10 cellular contexts compared by ENCODE assay signal in genomic region chr4:6245246-6246169, GRCh38. TPM values are rescaled to one million over a fixed set of nuclear protein-coding genes. Genes with fewer than 3 reads are reported as not detected.
DNase-seq lines count a peak whose midpoint lies in the region; ATAC-seq, FAIRE-seq and TF ChIP-seq lines count a peak whose summit lies in the region.
"Had no signal": no experiment of that assay in that cellular context is flagged by ENCODE, and none has a peak within 500 bp of the region (broad histone marks: within the 10 kb centered on the region; RNA-seq: fewer than 3 reads in every experiment).

No MANE protein-coding gene starts in this region.

- DNase-seq in H7 (peak; percentile 84), coronary artery (ENCODE audit: low spot score) (no peak), islet precursor cell (peak; percentile 74), skeletal muscle cell (ENCODE audit: low read depth) (no peak), HK-2 (ENCODE audit: unreplicated experiment) (no peak), T-helper 2 cell (no peak), HTR-8/SVneo (ENCODE audit: insufficient read length, low spot score) (no peak)
- DNase-seq: NCI-H1105 had no signal

- peaks cover 6% of the 10 kb centered on the region for H3K27me3 ChIP-seq in H7 (ENCODE audit: control insufficient read depth, insufficient read depth, low read length)

- H3K4me3 ChIP-seq in H7 (ENCODE audit: insufficient read depth, low read depth, low read length) (peak overlapping the region; percentile 70), coronary artery (peak overlapping the region; percentile 53), skeletal muscle cell (ENCODE audit: low read depth, low read length) (peak overlapping the region; percentile 45)

- H3K36me3 ChIP-seq in H7 (replicated peaks; ENCODE audit: control insufficient read depth, insufficient read depth, low read length), result no peaks in the 10 kb centered on the region

- no peak overlapping the region for H3K27ac ChIP-seq in coronary artery
- H3K27ac ChIP-seq: BLaER1 treated with 17β-estradiol and CSF1 and Interleukin-3, amounts not matched to agents 10 nM and 100 nM had no signal

- no peak for ATAC-seq in GM21619 (IDR thresholded peaks at IDR 0.05; ENCODE audit: unreplicated experiment)

- FAIRE-seq in HTR-8/SVneo (lab: Jason Lieb, UNC), result no peak

- no peak for TF ChIP-seq CTCF in coronary artery (IDR thresholded peaks at IDR 0.05)

RNA-seq across cellular contexts. Expression of gene WFS1, which starts 24.1 kb away (rescaled TPM):
- 21.0 and 22.6 TPM in 2 replicates for total RNA-seq in H7 (2014; rRNA removed; shearing (Covaris generic))

RNA-seq across cellular contexts. Expression of gene JAKMIP1, which starts 45.2 kb away (rescaled TPM):
- total RNA-seq in H7 (2014; rRNA removed; shearing (Covaris generic)), result 8.2 and 10.3 TPM in 2 replicates

Comparison
In these comparisons a context has a peak if more than half of its experiments do, and no peak if none do; other contexts are left out.
1. DNase-seq: peak in H7 (single experiment) and islet precursor cell (single experiment); none in coronary artery (single experiment), skeletal muscle cell (single experiment), HK-2 (single experiment), T-helper 2 cell (0 of 5) and HTR-8/SVneo (single experiment).
2. Peak in every context shown above with its lines, with median percentiles within 50 percentile points of each other: H3K4me3 ChIP-seq.